23 cellular contexts compared by ENCODE assay signal in the genomic region with DNA sequence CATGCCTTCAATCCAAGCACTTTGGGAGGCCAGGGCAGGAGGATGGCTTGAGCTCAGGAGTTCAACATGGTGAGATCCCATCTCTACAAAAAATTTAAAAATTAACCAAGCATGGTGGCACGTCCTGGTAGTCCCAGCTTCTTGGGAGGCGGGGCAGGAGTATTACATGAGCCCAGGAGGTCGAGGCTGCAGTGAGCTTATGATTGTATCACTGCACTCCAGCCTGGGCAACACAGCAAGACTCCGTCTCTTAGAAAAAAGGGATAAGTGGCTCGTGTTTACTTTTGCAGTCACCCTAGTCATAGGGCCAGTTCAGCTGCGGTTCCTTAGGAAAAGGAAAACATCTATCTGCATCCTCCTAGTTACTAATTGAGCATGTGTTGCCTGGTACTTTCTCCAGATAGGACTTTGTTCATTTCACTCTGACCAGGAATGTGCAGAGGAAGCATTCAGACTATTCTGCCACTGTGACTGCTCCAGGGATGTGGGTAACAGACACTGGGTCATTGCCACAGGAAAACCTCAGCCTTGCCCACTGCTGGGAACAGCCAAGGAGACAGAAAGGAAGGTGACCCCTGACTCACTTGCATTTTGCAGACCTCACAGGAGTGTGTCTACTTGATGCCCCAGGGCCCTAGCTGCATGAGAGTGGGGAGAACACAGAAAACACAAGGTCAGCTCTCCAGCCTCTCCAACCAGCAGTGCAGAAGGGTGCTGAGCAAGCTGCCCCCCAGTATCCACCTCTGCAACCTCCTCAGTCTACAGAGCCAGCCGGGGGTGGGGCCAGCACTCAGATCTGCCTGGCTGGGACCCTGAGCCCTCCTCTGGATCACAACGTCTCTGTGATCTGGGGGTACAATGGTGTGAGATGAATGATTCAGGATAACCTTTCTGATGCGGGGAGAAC. TPM values are rescaled to one million over a fixed set of nuclear protein-coding genes. Genes with fewer than 3 reads are reported as not detected.
DNase-seq lines count a peak whose midpoint lies in the region; ATAC-seq and FAIRE-seq lines count a peak whose summit lies in the region.
"Had no signal": no experiment of that assay in that cellular context is flagged by ENCODE, and none has a peak within 500 bp of the region (broad histone marks: within the 10 kb centered on the region; RNA-seq: fewer than 3 reads in every experiment).

No MANE protein-coding gene starts in this region.

- no peak for ATAC-seq in GM19023 (IDR thresholded peaks at IDR 0.05; ENCODE audit: unreplicated experiment)
- no peak for ATAC-seq in HG02938 (IDR thresholded peaks at IDR 0.05; ENCODE audit: unreplicated experiment)

- DNase-seq in ELR (ENCODE audit: low read depth): peak; percentile 14
- DNase-seq in RCC 7860 (ENCODE audit: low spot score): peak; percentile 92
- peak; percentile 70 for DNase-seq in islet precursor cell
- DNase-seq in renal cortical epithelial cell (ENCODE audit: low read depth): peak; percentile 97
- DNase-seq in NCI-H2081 (lab: John Stamatoyannopoulos, UW): no peak
- DNase-seq in HT-29 (ENCODE audit: low spot score): no peak
- DNase-seq: activated CD4-positive, alpha-beta T cell treated with anti-CD3 and anti-CD28 coated beads, Interleukin-2, amount 10 ng/mL, durations not matched to agents 24 days and 14 days; activated gamma-delta T cell treated with Interleukin-2 at 50 U/mL for 16 hours; adrenal gland; CD4-positive, alpha-beta memory T cell; DMS79; foreskin fibroblast; H9; hypothalamus; NCI-H1417 treated with DMSO at 0.1 percent for 48 hours; NCI-H82; nephron progenitor cell; OCI-M1; SJCRH30; stimulated activated naive CD4-positive, alpha-beta T cell had no signal

- FAIRE-seq in RCC 7860 (lab: Jason Lieb, UNC): peak; percentile 88
- FAIRE-seq: islet of Langerhans had no signal

RNA-seq across cellular contexts. Expression of gene ALDH1B1, which starts 33.9 kb away (rescaled TPM):
- total RNA-seq in renal cortical epithelial cell: 43.2 and 162 TPM in 2 replicates
- total RNA-seq in HT-29 (2014; rRNA removed; shearing (Covaris generic)): 16.0 and 21.6 TPM in 2 replicates

Comparison
In these comparisons a context has a peak if more than half of its experiments do, and no peak if none do; other contexts are left out.
1. DNase-seq: peak in ELR (single experiment), RCC 7860 (single experiment), islet precursor cell (single experiment) and renal cortical epithelial cell (single experiment); none in NCI-H2081 (0 of 2) and HT-29 (single experiment).